8 cellular contexts compared by ENCODE assay signal in genomic region chr15:90902656-90902995, GRCh38. TPM values are rescaled to one million over a fixed set of nuclear protein-coding genes. Genes with fewer than 3 reads are reported as not detected.
DNase-seq lines count a peak whose midpoint lies in the region; ATAC-seq and TF ChIP-seq lines count a peak whose summit lies in the region.

No MANE protein-coding gene starts in this region.

- ATAC-seq in HG02943 (IDR thresholded peaks at IDR 0.05; ENCODE audit: low read depth, unreplicated experiment) (peak; percentile 60), GM18498 (IDR thresholded peaks at IDR 0.05; ENCODE audit: unreplicated experiment) (no peak), HG02642 (IDR thresholded peaks at IDR 0.05; ENCODE audit: poor library complexity, unreplicated experiment) (no peak)

- in situ Hi-C loops in ACHN (cut with HindIII; ENCODE audit: low pct_ligation_motif_present, low pct_unique_long_range_greater_than_20kb, low sequenced_read_pairs) = no loop called here

- no peak for TF ChIP-seq CTCF in breast epithelium (IDR thresholded peaks at IDR 0.05)
- TF ChIP-seq CTCF in GM20000 (IDR thresholded peaks at IDR 0.05; ENCODE audit: extremely low read depth, missing control alignments) = no peak

- H3K36me3 ChIP-seq in BLaER1 = peaks cover 31% of the 10 kb centered on the region
- peaks cover 6% of the 10 kb centered on the region for H3K36me3 ChIP-seq in breast epithelium
- H3K36me3 ChIP-seq in mucosa of stomach (ENCODE audit: control insufficient read depth, insufficient read depth, low read length) = peaks cover 22% of the 10 kb centered on the region

- H3K9ac ChIP-seq in BLaER1 (peak overlapping the region; percentile 93), mucosa of stomach (ENCODE audit: low read length) (peak overlapping the region; percentile 84)

- intact Hi-C loops in breast epithelium (cut with DNase I; ENCODE audit: low total_unique reads) = no loop called here

- TF ChIP-seq POLR2A in breast epithelium (IDR thresholded peaks at IDR 0.05) = no peak

- H3K4me1 ChIP-seq in BLaER1 = peaks cover 34% of the 10 kb centered on the region
- H3K4me1 ChIP-seq in breast epithelium = peaks cover 0 to 11% of the 10 kb centered on the region in 2 donors
- peaks cover 18% of the 10 kb centered on the region for H3K4me1 ChIP-seq in mucosa of stomach (ENCODE audit: control insufficient read depth, insufficient read depth, low read length)

- H3K4me3 ChIP-seq in BLaER1 (peak overlapping the region; percentile 90), breast epithelium (peak overlapping the region; percentile 80 to 86 (median 84)), mucosa of stomach (ENCODE audit: low read length) (no peak overlapping the region)

- H3K9me3 ChIP-seq in BLaER1 (no peaks in the 10 kb centered on the region), breast epithelium (no peaks in the 10 kb centered on the region), mucosa of stomach (ENCODE audit: control insufficient read depth, low read length) (no peaks in the 10 kb centered on the region)

- DNase-seq in breast epithelium (ENCODE audit: low spot score in 2 of 2) (no peak), ACHN (no peak), GM20000 (ENCODE audit: low spot score) (no peak)

- H3K27me3 ChIP-seq in BLaER1 (no peaks in the 10 kb centered on the region), breast epithelium (no peaks in the 10 kb centered on the region), mucosa of stomach (ENCODE audit: control insufficient read depth, insufficient read depth, low read length) (no peaks in the 10 kb centered on the region)

- H4K20me1 ChIP-seq in BLaER1 = peaks cover 4% of the 10 kb centered on the region; the same call in 1 of the 2 replicates

- H3K4me2 ChIP-seq in BLaER1 = peak overlapping the region; percentile 94

- H3K27ac ChIP-seq in BLaER1 (peak overlapping the region; percentile 94), breast epithelium (peak overlapping the region; percentile 88 to 93)

RNA-seq across cellular contexts. Expression of gene MAN2A2, which starts 0.5 kb away (rescaled TPM):
- total RNA-seq in breast epithelium = 10 to 100 TPM; 38.2 to 58.0 (median 56.9) TPM

RNA-seq across cellular contexts. Expression of gene FES, which starts 18.3 kb away (rescaled TPM):
- total RNA-seq in breast epithelium = 10 to 100 TPM; 41.4 to 54.7 (median 42.3) TPM

RNA-seq across cellular contexts. Expression of gene HDDC3, which starts 29.7 kb away (rescaled TPM):
- total RNA-seq in breast epithelium = 10 to 100 TPM; 19.0 to 22.3 (median 19.4) TPM

RNA-seq across cellular contexts. Expression of gene UNC45A, which starts 32.5 kb away (rescaled TPM):
- 10 to 100 TPM; 52.4 to 65.0 (median 59.8) TPM for total RNA-seq in breast epithelium

RNA-seq across cellular contexts. Expression of gene FURIN, which starts 34.2 kb away (rescaled TPM):
- 10 to 100 TPM; 34.5 to 48.5 (median 36.4) TPM for total RNA-seq in breast epithelium
